In genomic region chr7:29955799-29956476, GRCh38 we compare ENCODE assay signal across 10 cellular contexts. TPM values are rescaled to one million over a fixed set of nuclear protein-coding genes. Genes with fewer than 3 reads are reported as not detected.
A peak's percentile ranks its signal among the peaks of the same experiment; 100 is the strongest.
DNase-seq lines count a peak whose midpoint lies in the region; ATAC-seq and TF ChIP-seq lines count a peak whose summit lies in the region.
"Had no signal": no experiment of that assay in that cellular context is flagged by ENCODE, and none has a peak within 500 bp of the region (broad histone marks: within the 10 kb centered on the region; RNA-seq: fewer than 3 reads in every experiment).

No MANE protein-coding gene starts in this region.

- H3K4me3 Mint-ChIP-seq in effector memory CD8-positive, alpha-beta T cell: peak overlapping the region in 1 of 2 donors; percentile 55
- H3K4me3 Mint-ChIP-seq in Caco-2 (ENCODE audit: unreplicated experiment): no peak overlapping the region
- H3K4me3 Mint-ChIP-seq: dendritic cell treated with granulocyte-macrophage colony-stimulating factor and Interleukin-4, amounts not matched to agents 40 ng/mL and 50 ng/mL, for 4 days had no signal

- CTCF ChIA-PET in Caco-2 (lab: Charles Lee): no interaction called here

- peaks cover 17% of the 10 kb centered on the region for H3K36me3 ChIP-seq in GM06990 (ENCODE audit: control insufficient read depth, insufficient read depth, low read length)
- peaks cover 5% of the 10 kb centered on the region for H3K36me3 ChIP-seq in Caco-2 (ENCODE audit: control insufficient read depth, insufficient read depth, low read length)

- H3K4me3 ChIP-seq in GM06990 (replicated peaks; ENCODE audit: low read depth, low read length) (no peak overlapping the region), Caco-2 (ENCODE audit: low read depth, low read length) (no peak overlapping the region)
- H3K4me3 ChIP-seq: SJSA1 had no signal

- intact Hi-C loops in Caco-2 (cut with micrococcal nuclease; ENCODE audit: unreplicated experiment): no loop called here

- H3K9me3 Mint-ChIP-seq in effector memory CD8-positive, alpha-beta T cell: peaks cover 0 to 2% of the 10 kb centered on the region in 2 donors
- no peaks in the 10 kb centered on the region for H3K9me3 Mint-ChIP-seq in Caco-2 (ENCODE audit: unreplicated experiment)

- peak overlapping the region in 1 of 2 donors; percentile 70 for H3K27ac Mint-ChIP-seq in effector memory CD8-positive, alpha-beta T cell
- no peak overlapping the region for H3K27ac Mint-ChIP-seq in Caco-2 (ENCODE audit: unreplicated experiment)
- H3K27ac Mint-ChIP-seq: dendritic cell treated with granulocyte-macrophage colony-stimulating factor and Interleukin-4, amounts not matched to agents 40 ng/mL and 50 ng/mL, for 4 days had no signal

- H3K4me1 ChIP-seq in Caco-2: no peaks in the 10 kb centered on the region
- H3K4me1 ChIP-seq: SJSA1 had no signal

- H3K27me3 Mint-ChIP-seq in effector memory CD8-positive, alpha-beta T cell: peaks cover 22 to 28% of the 10 kb centered on the region in 2 donors
- no peaks in the 10 kb centered on the region for H3K27me3 Mint-ChIP-seq in Caco-2 (ENCODE audit: insufficient read depth, unreplicated experiment)
- H3K27me3 Mint-ChIP-seq: dendritic cell treated with granulocyte-macrophage colony-stimulating factor and Interleukin-4, amounts not matched to agents 40 ng/mL and 50 ng/mL, for 4 days had no signal

- H3K9me3 ChIP-seq in Caco-2: no peaks in the 10 kb centered on the region; the same call in 1 of the 2 replicates
- H3K9me3 ChIP-seq: SJSA1 had no signal

- peak; percentile 49 for ATAC-seq in GM19468 (IDR thresholded peaks at IDR 0.05; ENCODE audit: extremely low read depth, unreplicated experiment)
- peak; percentile 75 for ATAC-seq in effector memory CD8-positive, alpha-beta T cell (replicated peaks)

- BruUV-seq in Caco-2 (replicated peaks; lab: Mats Ljungman, UMichigan): no TSS peak

- no peak for TF ChIP-seq CTCF in GM06990 (IDR thresholded peaks at IDR 0.05; ENCODE audit: insufficient read depth, low read length, poor library complexity, severe bottlenecking)
- no peak for TF ChIP-seq CTCF in Caco-2 (IDR thresholded peaks at IDR 0.05; ENCODE audit: insufficient read depth in 1 of 2, low read depth in 1 of 2, low read length in 1 of 2, severe bottlenecking in 1 of 2, unreplicated experiment in 1 of 2)

- in situ Hi-C loops in KBM-7 (cut with MboI; ENCODE audit: low pct_unique_long_range_greater_than_20kb, low sequenced_read_pairs): no loop called here

- DNase-seq in GM06990 (ENCODE audit: extremely low read depth, insufficient read length) (peak; percentile 15), KBM-7 (peak; percentile 79), Caco-2 (no peak), NCI-H2029 treated with DMSO at 0.1 percent for 48 hours (lab: John Stamatoyannopoulos, UW) (no peak), anterior cingulate cortex (lab: John Stamatoyannopoulos, UW) (no peak)
- peak in 1 of 3 experiments; percentile 3 for DNase-seq in effector memory CD8-positive, alpha-beta T cell
- no peak for DNase-seq in effector CD4-positive, alpha-beta T cell

- H3K27me3 ChIP-seq in GM06990 (replicated peaks; ENCODE audit: control insufficient read depth, insufficient read depth, low read length): no peaks in the 10 kb centered on the region
- no peaks in the 10 kb centered on the region for H3K27me3 ChIP-seq in Caco-2 (replicated peaks; ENCODE audit: control insufficient read depth, insufficient read depth, low read length)
- H3K27me3 ChIP-seq: SJSA1 had no signal

- H3K4me1 Mint-ChIP-seq in effector memory CD8-positive, alpha-beta T cell (ENCODE audit: low read depth in 2 of 2): peaks cover 8 to 15% of the 10 kb centered on the region in 2 donors
- no peaks in the 10 kb centered on the region for H3K4me1 Mint-ChIP-seq in Caco-2 (ENCODE audit: low read depth, unreplicated experiment)

- H3K36me3 Mint-ChIP-seq in effector memory CD8-positive, alpha-beta T cell (ENCODE audit: insufficient read depth): peaks cover 9% of the 10 kb centered on the region
- H3K36me3 Mint-ChIP-seq in Caco-2 (ENCODE audit: insufficient read depth, unreplicated experiment): peaks cover 82% of the 10 kb centered on the region

- POLR2A ChIA-PET in Caco-2 (lab: Charles Lee): no interaction called here

RNA-seq across cellular contexts. Expression of gene SCRN1, which starts 33.7 kb away (rescaled TPM):
- 90.2 and 92.9 TPM in 2 replicates for total RNA-seq in Caco-2 (2022)

Comparison
In these comparisons a context has a peak if more than half of its experiments do, and no peak if none do; other contexts are left out.
1. DNase-seq: peak in GM06990 (single experiment) and KBM-7 (single experiment); none in Caco-2 (0 of 2), NCI-H2029 treated with DMSO at 0.1 percent for 48 hours (single experiment), effector CD4-positive, alpha-beta T cell (single experiment) and anterior cingulate cortex (0 of 58).